In genomic region chr11:12288212-12288933, GRCh38 we compare ENCODE assay signal across 8 cellular contexts.
DNase-seq lines count a peak whose midpoint lies in the region; ATAC-seq, FAIRE-seq and TF ChIP-seq lines count a peak whose summit lies in the region.

No MANE protein-coding gene starts in this region.

- H3K36me3 ChIP-seq in ACC112 (ENCODE audit: insufficient read depth, low read length) = no peaks in the 10 kb centered on the region

- H3K4me3 ChIP-seq in ACC112 (ENCODE audit: low read depth, low read length) = peak overlapping the region; percentile 69
- H3K4me3 ChIP-seq in GM12875 (ENCODE audit: low read depth, low read length) = no peak overlapping the region
- H3K4me3 ChIP-seq in choroid plexus epithelial cell (ENCODE audit: low read depth, low read length) = no peak overlapping the region

- peaks cover 42% of the 10 kb centered on the region for H3K4me1 ChIP-seq in ACC112 (ENCODE audit: control insufficient read depth, insufficient read depth, low read length, unreplicated experiment)

- H3K27me3 ChIP-seq in ACC112 (ENCODE audit: insufficient read depth, low read length) = no peaks in the 10 kb centered on the region

- peak; percentile 68 for FAIRE-seq in TTC549 (lab: Jason Lieb, UNC)

- TF ChIP-seq CTCF in GM12875 (IDR thresholded peaks at IDR 0.05; ENCODE audit: borderline replicate concordance, insufficient read depth, low read depth, low read length) = peak; percentile 93
- peak; percentile 100 for TF ChIP-seq CTCF in choroid plexus epithelial cell (conservative IDR thresholded peaks at IDR 0.05; ENCODE audit: low read depth, low read length)

- DNase-seq in NCI-H2107 (lab: John Stamatoyannopoulos, UW) (peak; percentile 93), choroid plexus epithelial cell (ENCODE audit: low read depth) (peak; percentile 96), left colon (peak; percentile 75 to 81)
- peak; percentile 15 for DNase-seq in stimulated activated CD4-positive, alpha-beta T cell treated with anti-CD3 and anti-CD28 coated beads, Interleukin-2, amount 100 ng/mL, for 4 hours (ENCODE audit: low read depth)

- H3K79me2 ChIP-seq in ACC112 (ENCODE audit: control insufficient read depth, insufficient read depth, low read length, unreplicated experiment) = peaks cover 13% of the 10 kb centered on the region

- H2AFZ ChIP-seq in ACC112 (ENCODE audit: low read length, unreplicated experiment) = no peak overlapping the region

- intact Hi-C loops in left colon (cut with DNase I, micrococcal nuclease) = loop anchor here in 1 of 2 donors (10.0 kb wide), 2 partner anchors 354 to 484 kb away; no protein-coding TSS in a partner anchor

- peak; percentile 79 for ATAC-seq in left colon
- no peak for ATAC-seq in HG03025 (IDR thresholded peaks at IDR 0.05; ENCODE audit: low FRiP score, unreplicated experiment)

- H3K27ac ChIP-seq in ACC112 (ENCODE audit: low read depth, low read length) = peak overlapping the region; percentile 95

Comparison
In these comparisons a context has a peak if more than half of its experiments do, and no peak if none do; other contexts are left out.
1. DNase-seq: peak in every context shown above with its lines; median percentile 96 in choroid plexus epithelial cell; 93 in NCI-H2107; 78 in left colon; 15 in stimulated activated CD4-positive, alpha-beta T cell treated with anti-CD3 and anti-CD28 coated beads, Interleukin-2, amount 100 ng/mL, for 4 hours.